In genomic region chr5:102971693-102972293, GRCh38 we compare ENCODE assay signal across 8 cellular contexts.
A peak's percentile ranks its signal among the peaks of the same experiment; 100 is the strongest.
DNase-seq lines count a peak whose midpoint lies in the region; ATAC-seq and TF ChIP-seq lines count a peak whose summit lies in the region.

No MANE protein-coding gene starts in this region.

- no peak for TF ChIP-seq POLR2A in breast epithelium (IDR thresholded peaks at IDR 0.05)

- H3K9me3 ChIP-seq in breast epithelium: no peaks in the 10 kb centered on the region

- ATAC-seq in Right ventricle myocardium superior (ENCODE audit: poor library complexity) (peak; percentile 63), HG02938 (IDR thresholded peaks at IDR 0.05; ENCODE audit: unreplicated experiment) (no peak), HG03135 (IDR thresholded peaks at IDR 0.05; ENCODE audit: unreplicated experiment) (no peak)

- no peaks in the 10 kb centered on the region for H3K79me2 ChIP-seq in KMS-11 (ENCODE audit: insufficient read depth, low read depth)

- H3K36me3 ChIP-seq in KMS-11 (ENCODE audit: insufficient read depth) (no peaks in the 10 kb centered on the region), breast epithelium (no peaks in the 10 kb centered on the region)

- H3K27me3 ChIP-seq in KMS-11 (ENCODE audit: insufficient read depth, low read depth) (no peaks in the 10 kb centered on the region), breast epithelium (no peaks in the 10 kb centered on the region)

- no peaks in the 10 kb centered on the region for H4K20me1 ChIP-seq in KMS-11 (ENCODE audit: insufficient read depth)

- H3K4me3 ChIP-seq in KMS-11 (IDR thresholded peaks at IDR 0.05; ENCODE audit: insufficient read depth, low read depth, low read length) (no peak overlapping the region), breast epithelium (no peak overlapping the region)

- H3K27ac ChIP-seq in KMS-11 (no peak overlapping the region), breast epithelium (no peak overlapping the region)

- H2AFZ ChIP-seq in KMS-11 (ENCODE audit: low read depth): no peak overlapping the region

- H3K4me1 ChIP-seq in KMS-11 (ENCODE audit: low read depth, poor library complexity, severe bottlenecking) (no peaks in the 10 kb centered on the region), breast epithelium (no peaks in the 10 kb centered on the region)

- no peak overlapping the region for H3K4me2 ChIP-seq in KMS-11

- intact Hi-C loops in Right ventricle myocardium superior (cut with DNase I) (no loop called here), cardiac septum (cut with DNase I) (no loop called here), breast epithelium (cut with DNase I; ENCODE audit: low total_unique reads) (no loop called here)

- H3K9ac ChIP-seq in KMS-11: no peak overlapping the region

- TF ChIP-seq CTCF in KMS-11 (conservative IDR thresholded peaks at IDR 0.05; ENCODE audit: low read depth, low read length) (peak; percentile 38), breast epithelium (IDR thresholded peaks at IDR 0.05) (peak in 2 of 3 donors; percentile 21 to 28)

- DNase-seq in Right ventricle myocardium superior (no peak), cardiac septum (ENCODE audit: low spot score) (no peak), breast epithelium (ENCODE audit: low spot score in 2 of 2) (no peak), lung microvascular endothelial cell (ENCODE audit: low read depth in 2 of 2) (peak; percentile 53 to 65)
- DNase-seq in stimulated activated naive CD4-positive, alpha-beta T cell treated with Interleukin-2 at 50 U/mL for 16 hours (lab: John Stamatoyannopoulos, UW): no peak

Comparison
In these comparisons a context has a peak if more than half of its experiments do, and no peak if none do; other contexts are left out.
1. DNase-seq: peak in lung microvascular endothelial cell (2 of 2); none in Right ventricle myocardium superior (single experiment), cardiac septum (single experiment), breast epithelium (0 of 2) and stimulated activated naive CD4-positive, alpha-beta T cell treated with Interleukin-2 at 50 U/mL for 16 hours (single experiment).